8 cellular contexts compared by ENCODE assay signal in the genomic region with DNA sequence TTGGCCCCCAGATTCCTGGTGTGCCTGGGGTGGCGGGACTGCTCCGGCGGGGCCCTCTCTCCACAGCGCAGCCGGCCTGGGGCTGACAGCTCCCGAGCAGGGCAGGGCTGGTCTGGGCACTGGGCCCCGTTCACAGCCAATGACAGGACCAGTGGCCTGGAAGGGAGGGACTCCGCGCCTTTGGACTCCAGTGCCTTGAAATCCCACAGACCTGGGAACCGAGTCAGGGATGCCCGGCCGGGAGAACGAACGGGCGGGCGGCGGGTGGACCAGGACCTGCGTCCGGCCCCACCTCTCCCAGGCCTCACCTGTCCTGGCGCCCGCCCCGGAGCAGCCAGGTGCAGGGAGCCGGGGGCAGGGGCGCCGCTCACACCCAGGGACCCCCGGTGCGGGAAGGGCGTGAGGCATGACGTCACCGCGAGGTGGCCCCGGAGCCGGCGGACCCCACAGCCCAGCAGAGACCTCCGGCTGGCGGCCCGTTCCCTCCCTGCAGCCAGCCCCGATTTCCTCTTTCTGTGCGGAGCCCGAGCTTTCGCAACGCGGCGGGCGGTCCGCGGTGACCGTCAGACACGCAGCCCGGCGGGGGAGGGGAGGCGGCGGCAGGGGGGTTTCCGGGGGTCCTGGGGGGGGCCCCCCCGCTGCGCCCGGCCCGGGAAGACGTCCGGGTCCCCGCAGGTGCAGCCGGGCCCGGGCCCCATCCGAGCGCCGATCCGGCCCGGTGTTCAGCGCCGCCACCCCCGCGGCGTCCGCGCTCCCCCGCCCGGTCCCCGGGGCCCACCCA. TPM values are rescaled to one million over a fixed set of nuclear protein-coding genes. Genes with fewer than 3 reads are reported as not detected.
DNase-seq lines count a peak whose midpoint lies in the region; ATAC-seq, FAIRE-seq and TF ChIP-seq lines count a peak whose summit lies in the region.

No MANE protein-coding gene starts in this region.

- peak overlapping the region; percentile 41 for H3K4me3 ChIP-seq in AG04449 (ENCODE audit: low read depth, low read length)
- H3K4me3 ChIP-seq in LNCaP clone FGC (ENCODE audit: low read depth, low read length) = peak overlapping the region; percentile 44
- no peak overlapping the region for H3K4me3 ChIP-seq in K562
- peak overlapping the region; percentile 43 to 78 (median 70) for H3K4me3 ChIP-seq in sigmoid colon

- H3K27ac ChIP-seq in K562 (ENCODE audit: extremely low read depth, low read depth, low read length) (no peak overlapping the region), sigmoid colon (peak overlapping the region; percentile 80 to 90 (median 88))

- TF ChIP-seq EP300 in K562 (IDR thresholded peaks at IDR 0.05; ENCODE audit: low read length) (no peak), sigmoid colon (IDR thresholded peaks at IDR 0.05) (no peak)

- TF ChIP-seq RAD21 in K562 (CRISPR knock-in tag; conservative IDR thresholded peaks at IDR 0.05 in 1 of 2, IDR thresholded peaks at IDR 0.05 in 1 of 2) = no peak

- TF ChIP-seq CTCF in AG04449 (IDR thresholded peaks at IDR 0.05; ENCODE audit: insufficient read depth, low read length, missing control alignments) = no peak
- no peak for TF ChIP-seq CTCF in LNCaP clone FGC (IDR thresholded peaks at IDR 0.05; ENCODE audit: control insufficient read depth, extremely low read depth, insufficient read depth)
- TF ChIP-seq CTCF in K562 (IDR thresholded peaks at IDR 0.05 in 2 of 3, conservative IDR thresholded peaks at IDR 0.05 in 1 of 3; ENCODE audit: insufficient read depth in 2 of 3, low read depth in 1 of 3, low read length in 3 of 3) = no peak
- TF ChIP-seq CTCF in sigmoid colon (IDR thresholded peaks at IDR 0.05) = no peak

- TF ChIP-seq POLR2A in K562 (conservative IDR thresholded peaks at IDR 0.05) (no peak), sigmoid colon (IDR thresholded peaks at IDR 0.05) (peak; percentile 23 to 63)

- H3K9ac ChIP-seq in K562 (ENCODE audit: insufficient read depth in 1 of 2, low read depth in 2 of 2, low read length in 2 of 2) = no peak overlapping the region; a peak in 1 of 4 replicates

- no peaks in the 10 kb centered on the region for H3K79me2 ChIP-seq in K562 (ENCODE audit: control insufficient read depth, insufficient read depth, low read length)

- H3K9me3 ChIP-seq in K562 (replicated peaks; ENCODE audit: control insufficient read depth, insufficient read depth, low read depth, low read length) (no peaks in the 10 kb centered on the region), sigmoid colon (no peaks in the 10 kb centered on the region)

- WGBS in K562 (ENCODE audit: insufficient coverage, low coverage, missing lambda C conversion rate) = 9% methylated on average over 26 of the region's 78 CpGs
- WGBS in sigmoid colon, 2 donors = 1 to 8% methylated on average over 76 to 78 of the region's 78 CpGs

- in situ Hi-C loops in K562 (cut with MboI) = no loop called here

- CTCF ChIA-PET in AG04449 (lab: Yijun Ruan, JAX) (interaction anchor here (0.6 kb wide), 1 partner anchor 82 kb away, joined by 3 read pairs; no protein-coding TSS in a partner anchor), K562 (lab: Yijun Ruan, JAX; ENCODE audit: low intra/inter-chr PET ratio) (no interaction called here)

- H3K4me1 ChIP-seq in K562 (replicated peaks in 1 of 2; ENCODE audit: control insufficient read depth in 2 of 2, insufficient read depth in 2 of 2, low read length in 2 of 2) = peaks cover 0 to 48% of the 10 kb centered on the region in 2 experiments; a peak in 2 of 5 replicates
- H3K4me1 ChIP-seq in sigmoid colon = peaks cover 0 to 36% (median 25%) of the 10 kb centered on the region in 4 donors

- H2AFZ ChIP-seq in K562 (ENCODE audit: low read depth, low read length) = no peak overlapping the region

- H3K9me1 ChIP-seq in K562 (ENCODE audit: control insufficient read depth, insufficient read depth, low read length) = no peaks in the 10 kb centered on the region

- POLR2A ChIA-PET in AG04449 (lab: Yijun Ruan, JAX) = interaction anchor here (0.6 kb wide), 1 partner anchor 40 kb away, joined by 3 read pairs; no protein-coding TSS in a partner anchor
- POLR2A ChIA-PET in K562 (lab: Yijun Ruan, JAX) = interaction anchor here (0.6 kb wide), 1 partner anchor 100 kb away, joined by 3 read pairs; no protein-coding TSS in a partner anchor

- H3K36me3 ChIP-seq in K562 (ENCODE audit: control insufficient read depth, insufficient read depth, low read length) (no peaks in the 10 kb centered on the region), sigmoid colon (no peaks in the 10 kb centered on the region)

- no peak for FAIRE-seq in K562 (lab: Jason Lieb, UNC)

- H4K20me1 ChIP-seq in K562 (replicated peaks; ENCODE audit: control insufficient read depth, insufficient read depth, low read length) = peaks cover 15% of the 10 kb centered on the region; the same call in 1 of the 2 replicates

- intact Hi-C loops in K562 (cut with micrococcal nuclease) = no loop called here
- intact Hi-C loops in sigmoid colon (cut with DNase I) = loop anchor here (5.0 to 10.0 kb wide), 4 partner anchors 36 to 169 kb away; partner anchors contain the start of gene GET4

- no TSS peak for BruUV-seq in K562 (replicated peaks; lab: Mats Ljungman, UMichigan)

- H3K27me3 ChIP-seq in K562 (ENCODE audit: control insufficient read depth in 2 of 2, insufficient read depth in 2 of 2, low read length in 2 of 2) (peaks cover 43 to 70% of the 10 kb centered on the region in 2 experiments), sigmoid colon (no peaks in the 10 kb centered on the region)

- ATAC-seq in GM18909 (IDR thresholded peaks at IDR 0.05; ENCODE audit: poor library complexity, unreplicated experiment) (peak; percentile 25), K562 (no peak)

- DNase-seq in AG04449 (ENCODE audit: low read depth, low spot score) = no peak
- peak; percentile 17 for DNase-seq in LNCaP clone FGC (ENCODE audit: low read depth)
- DNase-seq in K562 (ENCODE audit: extremely low read depth in 1 of 4, low spot score in 3 of 4) = no peak
- peak; percentile 80 for DNase-seq in iPS-NIHi11 (ENCODE audit: low spot score)
- DNase-seq in sigmoid colon = peak; percentile 86
- no peak for DNase-seq in NCI-H526 treated with DMSO at 0.1 percent for 48 hours (lab: John Stamatoyannopoulos, UW)
- no peak for DNase-seq in OCI-M2 (lab: John Stamatoyannopoulos, UW; ENCODE audit: unreplicated experiment)

- no peak overlapping the region for H3K4me2 ChIP-seq in K562 (ENCODE audit: insufficient read depth, low read length)

RNA-seq across cellular contexts. Expression of gene ADAP1, which starts 0.7 kb away (rescaled TPM):
- total RNA-seq in K562 (2011; cell fraction: chromatin; rRNA removed; ENCODE audit: low replicate concordance) = 0.30 and 3.1 TPM in 2 replicates
- total RNA-seq in K562 (2011; cell fraction: nucleolus; rRNA removed) = 1.1 and 1.8 TPM in 2 replicates
- 1.4 and 1.9 TPM in 2 replicates for total RNA-seq in K562 (2011; cell fraction: nucleoplasm; rRNA removed)
- total RNA-seq in K562 (2014; rRNA removed) (0.27 and 0.41 TPM in 2 replicates), K562 (2014; rRNA removed; fragmentation: Illumina TruSeq; extraction: Trizol) (not detected in 2 replicates), K562 (2015; rRNA removed; fragmentation: Illumina TruSeq; extraction: Trizol) (0.26 and 0.58 TPM in 2 replicates), K562 (2021) (0.47 and 0.54 TPM in 2 replicates), sigmoid colon (10 to 100 TPM; 11.4 to 72.6 (median 28.9) TPM)
- polyA plus RNA-seq in K562 (2011; rRNA removed) (1.1 and 1.4 TPM in 2 replicates), K562 (2014; fragmentation: Illumina TruSeq; extraction: Trizol) (0.68 TPM in 2 replicates), K562 (2014; fragmentation: Nextera tagmentation; extraction: Ambion mirVana) (not detected), K562 (2014; rRNA removed) (0.36 and 0.40 TPM in 2 replicates), sigmoid colon (100 to 1,000 TPM in 2 of 3 donors, 10 to 100 TPM in 1; 99.1 to 157 (median 109) TPM)
- 1.7 and 3.9 TPM in 2 replicates for polyA plus RNA-seq in K562 (2011; cell fraction: cytosol; rRNA removed)
- 2.7 and 3.4 TPM in 2 replicates for polyA plus RNA-seq in K562 (2011; cell fraction: nucleus; rRNA removed)
- 0.44 and 2.4 TPM in 2 replicates for polyA plus RNA-seq in K562 (2012)
- 0.90 and 0.95 TPM in 2 replicates for polyA minus RNA-seq in K562 (2011; rRNA and poly(A)+ RNA removed)
- polyA minus RNA-seq in K562 (2011; cell fraction: cytosol; rRNA and poly(A)+ RNA removed) = 1.1 and 2.2 TPM in 2 replicates
- 1.7 and 1.9 TPM in 2 replicates for polyA minus RNA-seq in K562 (2011; cell fraction: nucleus; rRNA and poly(A)+ RNA removed)

RNA-seq across cellular contexts. Expression of gene COX19, which starts 21.6 kb away (rescaled TPM):
- 75.3 and 83.0 TPM in 2 replicates for total RNA-seq in K562 (2011; cell fraction: chromatin; rRNA removed; ENCODE audit: low replicate concordance)
- 39.2 and 42.0 TPM in 2 replicates for total RNA-seq in K562 (2011; cell fraction: nucleolus; rRNA removed)
- total RNA-seq in K562 (2011; cell fraction: nucleoplasm; rRNA removed) = 67.4 and 75.2 TPM in 2 replicates
- total RNA-seq in K562 (2014; rRNA removed) (7.9 and 11.7 TPM in 2 replicates), K562 (2014; rRNA removed; fragmentation: Illumina TruSeq; extraction: Trizol) (9.8 and 11.9 TPM in 2 replicates), K562 (2015; rRNA removed; fragmentation: Illumina TruSeq; extraction: Trizol) (8.6 and 9.4 TPM in 2 replicates), K562 (2021) (10.2 and 10.5 TPM in 2 replicates), sigmoid colon (10 to 100 TPM in 1 of 4 donors, 1 to 10 TPM in 3; 8.9 to 12.7 (median 9.3) TPM)
- polyA plus RNA-seq in K562 (2011; rRNA removed) (7.3 and 8.1 TPM in 2 replicates), K562 (2014; fragmentation: Illumina TruSeq; extraction: Trizol) (6.0 and 6.1 TPM in 2 replicates), K562 (2014; fragmentation: Nextera tagmentation; extraction: Ambion mirVana) (1 to 10 TPM; 5.2 to 5.9 TPM), K562 (2014; rRNA removed) (10.4 and 11.1 TPM in 2 replicates), sigmoid colon (10 to 100 TPM in 1 of 3 donors, 1 to 10 TPM in 2; 5.1 to 11.5 (median 6.0) TPM)
- polyA plus RNA-seq in K562 (2011; cell fraction: cytosol; rRNA removed) = 5.8 and 6.1 TPM in 2 replicates
- polyA plus RNA-seq in K562 (2011; cell fraction: nucleus; rRNA removed) = 12.8 and 14.3 TPM in 2 replicates
- polyA plus RNA-seq in K562 (2012) = 8.1 and 9.5 TPM in 2 replicates
- polyA minus RNA-seq in K562 (2011; rRNA and poly(A)+ RNA removed) = 11.5 and 14.7 TPM in 2 replicates
- 1.1 and 2.5 TPM in 2 replicates for polyA minus RNA-seq in K562 (2011; cell fraction: cytosol; rRNA and poly(A)+ RNA removed)
- 11.0 and 17.1 TPM in 2 replicates for polyA minus RNA-seq in K562 (2011; cell fraction: nucleus; rRNA and poly(A)+ RNA removed)

RNA-seq across cellular contexts. Expression of gene CYP2W1, which starts 29.2 kb away (rescaled TPM):
- not detected in 2 replicates for total RNA-seq in K562 (2011; cell fraction: chromatin; rRNA removed; ENCODE audit: low replicate concordance)
- total RNA-seq in K562 (2011; cell fraction: nucleolus; rRNA removed) = not detected in 2 replicates
- not detected in 2 replicates for total RNA-seq in K562 (2011; cell fraction: nucleoplasm; rRNA removed)
- not detected in 2 replicates for total RNA-seq in K562 (2014; rRNA removed)
- total RNA-seq in K562 (2014; rRNA removed; fragmentation: Illumina TruSeq; extraction: Trizol) = not detected in 2 replicates
- total RNA-seq in K562 (2015; rRNA removed; fragmentation: Illumina TruSeq; extraction: Trizol) = not detected in 2 replicates
- not detected in 2 replicates for total RNA-seq in K562 (2021)
- polyA plus RNA-seq in K562 (2011; rRNA removed) = not detected in 2 replicates
- not detected in 2 replicates for polyA plus RNA-seq in K562 (2011; cell fraction: cytosol; rRNA removed)
- polyA plus RNA-seq in K562 (2011; cell fraction: nucleus; rRNA removed) = not detected in 2 replicates
- 0.14 TPM in 1 of 2 replicates, not detected in the other for polyA plus RNA-seq in K562 (2012)
- polyA plus RNA-seq in K562 (2014; fragmentation: Illumina TruSeq; extraction: Trizol) = not detected in 2 replicates
- polyA plus RNA-seq in K562 (2014; fragmentation: Nextera tagmentation; extraction: Ambion mirVana) = not detected
- polyA plus RNA-seq in K562 (2014; rRNA removed) = 0.07 TPM in 1 of 2 replicates, not detected in the other
- not detected in 2 replicates for polyA minus RNA-seq in K562 (2011; rRNA and poly(A)+ RNA removed)
- polyA minus RNA-seq in K562 (2011; cell fraction: cytosol; rRNA and poly(A)+ RNA removed) = not detected in 2 replicates
- not detected in 2 replicates for polyA minus RNA-seq in K562 (2011; cell fraction: nucleus; rRNA and poly(A)+ RNA removed)
- under 1 TPM in 1 of 4 donors, not detected in 3; 0.83 TPM for total RNA-seq in sigmoid colon
- 1 to 10 TPM in 1 of 3 donors, not detected in 2; 3.8 TPM for polyA plus RNA-seq in sigmoid colon

Comparison
In these comparisons a context has a peak if more than half of its experiments do, and no peak if none do; other contexts are left out.
1. DNase-seq: peak in LNCaP clone FGC (single experiment), iPS-NIHi11 (single experiment) and sigmoid colon (single experiment); none in AG04449 (single experiment), K562 (0 of 4), NCI-H526 treated with DMSO at 0.1 percent for 48 hours (single experiment) and OCI-M2 (single experiment).